Comparison of ENCODE assay signal across 1 cellular context in the genomic region with DNA sequence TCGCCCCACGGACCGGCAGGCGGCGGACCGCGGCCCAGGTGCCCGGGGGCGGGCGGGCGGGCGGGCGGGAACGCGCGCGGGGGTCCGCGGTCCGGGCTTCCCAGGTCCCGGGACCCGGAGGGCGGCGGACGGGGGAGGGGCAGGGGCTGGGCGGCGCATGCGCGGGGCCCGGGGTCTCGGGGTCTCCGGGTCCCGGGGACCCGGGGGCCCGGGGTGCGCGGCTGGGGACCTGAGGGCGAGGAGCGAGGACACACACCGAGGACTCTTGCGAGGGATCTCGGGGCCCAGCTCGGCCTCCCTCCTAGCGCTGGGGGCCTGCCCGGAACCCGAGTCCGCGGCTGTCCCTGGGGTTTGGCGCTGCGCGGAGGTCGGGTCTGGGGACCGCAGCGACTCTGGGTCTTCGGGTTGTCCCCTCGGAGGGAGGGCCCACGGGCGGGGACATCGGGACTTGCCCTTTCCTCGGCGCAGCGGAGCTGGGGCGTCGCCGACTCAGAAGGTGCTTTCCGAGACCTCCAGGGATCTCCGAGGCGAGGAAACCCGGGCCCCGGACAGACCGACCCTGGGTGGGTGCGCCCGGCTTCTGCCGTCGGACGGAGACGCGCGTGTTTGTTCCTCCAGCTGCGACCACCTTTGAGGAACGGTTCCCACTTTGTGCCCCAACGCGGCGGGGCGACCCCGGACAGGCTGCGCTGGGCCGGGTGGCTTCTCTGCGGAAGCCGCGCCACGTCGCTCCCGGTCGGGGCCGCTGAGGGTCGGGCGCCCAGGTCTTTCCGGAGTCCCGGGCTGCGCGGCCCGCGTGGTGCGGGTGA.
TF ChIP-seq lines count a peak whose summit lies in the region.

No MANE protein-coding gene starts in this region.

TF ChIP-seq in K562, 482 proteins besides CTCF, POLR2A, EP300 and RAD21 (continued from another document):
- TF ChIP-seq, protein P1, sequence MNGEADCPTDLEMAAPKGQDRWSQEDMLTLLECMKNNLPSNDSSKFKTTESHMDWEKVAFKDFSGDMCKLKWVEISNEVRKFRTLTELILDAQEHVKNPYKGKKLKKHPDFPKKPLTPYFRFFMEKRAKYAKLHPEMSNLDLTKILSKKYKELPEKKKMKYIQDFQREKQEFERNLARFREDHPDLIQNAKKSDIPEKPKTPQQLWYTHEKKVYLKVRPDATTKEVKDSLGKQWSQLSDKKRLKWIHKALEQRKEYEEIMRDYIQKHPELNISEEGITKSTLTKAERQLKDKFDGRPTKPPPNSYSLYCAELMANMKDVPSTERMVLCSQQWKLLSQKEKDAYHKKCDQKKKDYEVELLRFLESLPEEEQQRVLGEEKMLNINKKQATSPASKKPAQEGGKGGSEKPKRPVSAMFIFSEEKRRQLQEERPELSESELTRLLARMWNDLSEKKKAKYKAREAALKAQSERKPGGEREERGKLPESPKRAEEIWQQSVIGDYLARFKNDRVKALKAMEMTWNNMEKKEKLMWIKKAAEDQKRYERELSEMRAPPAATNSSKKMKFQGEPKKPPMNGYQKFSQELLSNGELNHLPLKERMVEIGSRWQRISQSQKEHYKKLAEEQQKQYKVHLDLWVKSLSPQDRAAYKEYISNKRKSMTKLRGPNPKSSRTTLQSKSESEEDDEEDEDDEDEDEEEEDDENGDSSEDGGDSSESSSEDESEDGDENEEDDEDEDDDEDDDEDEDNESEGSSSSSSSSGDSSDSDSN (IDR thresholded peaks at IDR 0.05; ENCODE audit: borderline replicate concordance in 1 of 2, low read depth in 2 of 2, low read length in 2 of 2) = peak in 1 of 2 experiments; percentile 42; a peak in 2 of 4 replicates
- TF ChIP-seq POLR2G (IDR thresholded peaks at IDR 0.05; ENCODE audit: low read depth, low read length) (peak; percentile 60), L3MBTL2 (IDR thresholded peaks at IDR 0.05) (0 out of 2 replicates have a peak, but pooled peaks have one; percentile 14), CHD1 (IDR thresholded peaks at IDR 0.05; ENCODE audit: low read length) (peak; percentile 55), RBFOX2 (IDR thresholded peaks at IDR 0.05; ENCODE audit: low read depth, low read length) (peak; percentile 63), FOXJ2 (tag; IDR thresholded peaks at IDR 0.05) (no peak), HNRNPK (IDR thresholded peaks at IDR 0.05; ENCODE audit: low read depth, low read length, poor library complexity, severe bottlenecking) (no peak)
- TF ChIP-seq, protein P2, sequence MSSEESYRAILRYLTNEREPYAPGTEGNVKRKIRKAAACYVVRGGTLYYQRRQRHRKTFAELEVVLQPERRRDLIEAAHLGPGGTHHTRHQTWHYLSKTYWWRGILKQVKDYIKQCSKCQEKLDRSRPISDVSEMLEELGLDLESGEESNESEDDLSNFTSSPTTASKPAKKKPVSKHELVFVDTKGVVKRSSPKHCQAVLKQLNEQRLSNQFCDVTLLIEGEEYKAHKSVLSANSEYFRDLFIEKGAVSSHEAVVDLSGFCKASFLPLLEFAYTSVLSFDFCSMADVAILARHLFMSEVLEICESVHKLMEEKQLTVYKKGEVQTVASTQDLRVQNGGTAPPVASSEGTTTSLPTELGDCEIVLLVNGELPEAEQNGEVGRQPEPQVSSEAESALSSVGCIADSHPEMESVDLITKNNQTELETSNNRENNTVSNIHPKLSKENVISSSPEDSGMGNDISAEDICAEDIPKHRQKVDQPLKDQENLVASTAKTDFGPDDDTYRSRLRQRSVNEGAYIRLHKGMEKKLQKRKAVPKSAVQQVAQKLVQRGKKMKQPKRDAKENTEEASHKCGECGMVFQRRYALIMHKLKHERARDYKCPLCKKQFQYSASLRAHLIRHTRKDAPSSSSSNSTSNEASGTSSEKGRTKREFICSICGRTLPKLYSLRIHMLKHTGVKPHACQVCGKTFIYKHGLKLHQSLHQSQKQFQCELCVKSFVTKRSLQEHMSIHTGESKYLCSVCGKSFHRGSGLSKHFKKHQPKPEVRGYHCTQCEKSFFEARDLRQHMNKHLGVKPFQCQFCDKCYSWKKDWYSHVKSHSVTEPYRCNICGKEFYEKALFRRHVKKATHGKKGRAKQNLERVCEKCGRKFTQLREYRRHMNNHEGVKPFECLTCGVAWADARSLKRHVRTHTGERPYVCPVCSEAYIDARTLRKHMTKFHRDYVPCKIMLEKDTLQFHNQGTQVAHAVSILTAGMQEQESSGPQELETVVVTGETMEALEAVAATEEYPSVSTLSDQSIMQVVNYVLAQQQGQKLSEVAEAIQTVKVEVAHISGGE (CRISPR knock-in tag; IDR thresholded peaks at IDR 0.05) = peak in 1 of 3 experiments; percentile 43; a peak in 1 of 6 replicates
- TF ChIP-seq, protein P3, sequence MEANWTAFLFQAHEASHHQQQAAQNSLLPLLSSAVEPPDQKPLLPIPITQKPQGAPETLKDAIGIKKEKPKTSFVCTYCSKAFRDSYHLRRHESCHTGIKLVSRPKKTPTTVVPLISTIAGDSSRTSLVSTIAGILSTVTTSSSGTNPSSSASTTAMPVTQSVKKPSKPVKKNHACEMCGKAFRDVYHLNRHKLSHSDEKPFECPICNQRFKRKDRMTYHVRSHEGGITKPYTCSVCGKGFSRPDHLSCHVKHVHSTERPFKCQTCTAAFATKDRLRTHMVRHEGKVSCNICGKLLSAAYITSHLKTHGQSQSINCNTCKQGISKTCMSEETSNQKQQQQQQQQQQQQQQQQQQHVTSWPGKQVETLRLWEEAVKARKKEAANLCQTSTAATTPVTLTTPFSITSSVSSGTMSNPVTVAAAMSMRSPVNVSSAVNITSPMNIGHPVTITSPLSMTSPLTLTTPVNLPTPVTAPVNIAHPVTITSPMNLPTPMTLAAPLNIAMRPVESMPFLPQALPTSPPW (CRISPR knock-in tag; IDR thresholded peaks at IDR 0.05) = peak; percentile 56
- TF ChIP-seq, protein P4, sequence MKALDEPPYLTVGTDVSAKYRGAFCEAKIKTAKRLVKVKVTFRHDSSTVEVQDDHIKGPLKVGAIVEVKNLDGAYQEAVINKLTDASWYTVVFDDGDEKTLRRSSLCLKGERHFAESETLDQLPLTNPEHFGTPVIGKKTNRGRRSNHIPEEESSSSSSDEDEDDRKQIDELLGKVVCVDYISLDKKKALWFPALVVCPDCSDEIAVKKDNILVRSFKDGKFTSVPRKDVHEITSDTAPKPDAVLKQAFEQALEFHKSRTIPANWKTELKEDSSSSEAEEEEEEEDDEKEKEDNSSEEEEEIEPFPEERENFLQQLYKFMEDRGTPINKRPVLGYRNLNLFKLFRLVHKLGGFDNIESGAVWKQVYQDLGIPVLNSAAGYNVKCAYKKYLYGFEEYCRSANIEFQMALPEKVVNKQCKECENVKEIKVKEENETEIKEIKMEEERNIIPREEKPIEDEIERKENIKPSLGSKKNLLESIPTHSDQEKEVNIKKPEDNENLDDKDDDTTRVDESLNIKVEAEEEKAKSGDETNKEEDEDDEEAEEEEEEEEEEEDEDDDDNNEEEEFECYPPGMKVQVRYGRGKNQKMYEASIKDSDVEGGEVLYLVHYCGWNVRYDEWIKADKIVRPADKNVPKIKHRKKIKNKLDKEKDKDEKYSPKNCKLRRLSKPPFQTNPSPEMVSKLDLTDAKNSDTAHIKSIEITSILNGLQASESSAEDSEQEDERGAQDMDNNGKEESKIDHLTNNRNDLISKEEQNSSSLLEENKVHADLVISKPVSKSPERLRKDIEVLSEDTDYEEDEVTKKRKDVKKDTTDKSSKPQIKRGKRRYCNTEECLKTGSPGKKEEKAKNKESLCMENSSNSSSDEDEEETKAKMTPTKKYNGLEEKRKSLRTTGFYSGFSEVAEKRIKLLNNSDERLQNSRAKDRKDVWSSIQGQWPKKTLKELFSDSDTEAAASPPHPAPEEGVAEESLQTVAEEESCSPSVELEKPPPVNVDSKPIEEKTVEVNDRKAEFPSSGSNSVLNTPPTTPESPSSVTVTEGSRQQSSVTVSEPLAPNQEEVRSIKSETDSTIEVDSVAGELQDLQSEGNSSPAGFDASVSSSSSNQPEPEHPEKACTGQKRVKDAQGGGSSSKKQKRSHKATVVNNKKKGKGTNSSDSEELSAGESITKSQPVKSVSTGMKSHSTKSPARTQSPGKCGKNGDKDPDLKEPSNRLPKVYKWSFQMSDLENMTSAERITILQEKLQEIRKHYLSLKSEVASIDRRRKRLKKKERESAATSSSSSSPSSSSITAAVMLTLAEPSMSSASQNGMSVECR (CRISPR knock-in tag; IDR thresholded peaks at IDR 0.05) = peak; percentile 63; the same call in 1 of the 2 replicates
